Comparison of ENCODE assay signal across 8 cellular contexts in genomic region chr2:197209274-197209673, GRCh38.
DNase-seq lines count a peak whose midpoint lies in the region; ATAC-seq, FAIRE-seq and TF ChIP-seq lines count a peak whose summit lies in the region.

No MANE protein-coding gene starts in this region.

- H3K4me1 Mint-ChIP-seq in IgD-negative memory B cell (peaks cover 64 to 95% (median 88%) of the 10 kb centered on the region in 3 donors), progenitor cell of endocrine pancreas (ENCODE audit: low read depth) (peaks cover 13% of the 10 kb centered on the region)

- H3K79me2 ChIP-seq in DOHH2 (ENCODE audit: control insufficient read depth, low read length), result peaks cover 90% of the 10 kb centered on the region
- H3K79me2 ChIP-seq in GM12878 (ENCODE audit: control insufficient read depth, insufficient read depth, low read length), result peaks cover 95% of the 10 kb centered on the region
- no peaks in the 10 kb centered on the region for H3K79me2 ChIP-seq in neural cell (replicated peaks; ENCODE audit: insufficient read depth, low read length)

- H3K4me2 ChIP-seq in DOHH2 (ENCODE audit: low read length) (peak overlapping the region; percentile 86), GM12878 (ENCODE audit: control insufficient read depth, insufficient read depth) (peak overlapping the region; percentile 85), neural cell (ENCODE audit: low read length) (no peak overlapping the region)

- 0% methylated on average over 2 of the region's 2 CpGs for WGBS in GM12878 (ENCODE audit: insufficient coverage, insufficient replicate concordance, low lambda C conversion rate, missing lambda C conversion rate)

- peak overlapping the region; percentile 76 for H3K9ac ChIP-seq in GM12878 (ENCODE audit: control insufficient read depth, insufficient read depth, low read length)
- no peak overlapping the region for H3K9ac ChIP-seq in neural cell (ENCODE audit: low read length)

- H3K9me3 ChIP-seq in DOHH2 (ENCODE audit: control insufficient read depth, insufficient read depth, low read length) (no peaks in the 10 kb centered on the region), GM12878 (replicated peaks; ENCODE audit: control insufficient read depth, insufficient read depth, low read length) (no peaks in the 10 kb centered on the region), neural cell (ENCODE audit: low read length) (no peaks in the 10 kb centered on the region), A673 (ENCODE audit: low read depth, low read length, poor library complexity, severe bottlenecking) (no peaks in the 10 kb centered on the region)

- H3K36me3 ChIP-seq in DOHH2 (ENCODE audit: control insufficient read depth, low read length), result peaks cover 28% of the 10 kb centered on the region
- H3K36me3 ChIP-seq in GM12878 (ENCODE audit: control insufficient read depth in 2 of 2, insufficient read depth in 2 of 2, low read length in 1 of 2), result 0 out of 4 replicates have a peak, but pooled peaks cover 1 to 5% of the 10 kb centered on the region in 2 experiments
- no peaks in the 10 kb centered on the region for H3K36me3 ChIP-seq in neural cell (ENCODE audit: insufficient read depth, low read length)
- H3K36me3 ChIP-seq in A673 (ENCODE audit: insufficient read depth, low read length, poor library complexity, severe bottlenecking), result no peaks in the 10 kb centered on the region

- POLR2A ChIA-PET in GM12878 (lab: Charles Lee) (interaction anchor here (1.0 to 6.5 kb wide), 10 partner anchors 10 to 98 kb away, joined by 3 to 80 read pairs (median 5); partner anchors contain the start of gene ANKRD44), A673 (lab: Charles Lee; ENCODE audit: low non-redundant PET) (no interaction called here)

- intact Hi-C loops in GM12878 (cut with micrococcal nuclease; ENCODE audit: unreplicated experiment), result loop anchor here (2.0 kb wide), 1 partner anchor 50 kb away; no protein-coding TSS in a partner anchor
- intact Hi-C loops in A673 (cut with micrococcal nuclease; ENCODE audit: unreplicated experiment), result no loop called here

- TF ChIP-seq EP300 in GM12878 (IDR thresholded peaks at IDR 0.05; ENCODE audit: borderline replicate concordance in 1 of 2, control insufficient read depth in 1 of 2, low read depth in 2 of 2, low read length in 2 of 2) (no peak), neural cell (conservative IDR thresholded peaks at IDR 0.05; ENCODE audit: poor library complexity, severe bottlenecking) (no peak)

- H3K9me3 Mint-ChIP-seq in IgD-negative memory B cell (no peaks in the 10 kb centered on the region), progenitor cell of endocrine pancreas (ENCODE audit: low read depth) (no peaks in the 10 kb centered on the region)

- BruUV-seq in GM12878 (replicated peaks; lab: Mats Ljungman, UMichigan) (no TSS peak), A673 (replicated peaks; lab: Mats Ljungman, UMichigan) (no TSS peak)

- H3F3A ChIP-seq in DOHH2 (ENCODE audit: control insufficient read depth, insufficient read depth) (peaks cover 34% of the 10 kb centered on the region), neural cell (ENCODE audit: insufficient read depth, low read length, poor library complexity, severe bottlenecking) (no peaks in the 10 kb centered on the region)

- DNase-seq in GM12878 (ENCODE audit: low read depth, low spot score) (no peak), A673 (ENCODE audit: low spot score) (no peak), progenitor cell of endocrine pancreas (ENCODE audit: low spot score, unreplicated experiment) (no peak)
- no peak for DNase-seq in stimulated activated CD8-positive, alpha-beta memory T cell treated with anti-CD3 and anti-CD28 coated beads, Interleukin-4, amount 100 ng/mL, for 48 hours

- TF ChIP-seq POLR2A in GM12878 (IDR thresholded peaks at IDR 0.05; ENCODE audit: low read depth, low read length), result no peak

- CTCF ChIA-PET in GM12878 (lab: Yijun Ruan, JAX) (interaction anchor here (0.9 to 5.0 kb wide), 14 partner anchors 11 to 102 kb away, joined by 3 to 37 read pairs (median 4); partner anchors contain the start of gene ANKRD44), A673 (lab: Charles Lee) (no interaction called here)

- peaks cover 91% of the 10 kb centered on the region for H3K4me1 ChIP-seq in DOHH2 (ENCODE audit: control insufficient read depth, low read length)
- peaks cover 88% of the 10 kb centered on the region for H3K4me1 ChIP-seq in GM12878 (ENCODE audit: control insufficient read depth, insufficient read depth, low read length)
- no peaks in the 10 kb centered on the region for H3K4me1 ChIP-seq in A673 (ENCODE audit: insufficient read depth, low read length, poor library complexity, severe bottlenecking)

- in situ Hi-C loops in GM12878 (cut with MboI), result no loop called here

- peak overlapping the region; percentile 30; the same call in 1 of the 2 replicates for H2AFZ ChIP-seq in GM12878 (ENCODE audit: control insufficient read depth, low read depth, low read length)
- H2AFZ ChIP-seq in neural cell (ENCODE audit: low read depth, low read length), result no peak overlapping the region

- H3K27ac ChIP-seq in DOHH2 (ENCODE audit: low read depth, low read length) (peak overlapping the region; percentile 97), GM12878 (ENCODE audit: control insufficient read depth, insufficient read depth) (peak overlapping the region; percentile 97), neural cell (ENCODE audit: low read length) (peak overlapping the region; percentile 46), A673 (ENCODE audit: low read depth, low read length, poor library complexity, severe bottlenecking) (no peak overlapping the region)

- RAD21 ChIA-PET in GM12878 (lab: Charles Lee; ENCODE audit: unreplicated experiment), result interaction anchor here (1.2 to 18.1 kb wide), 11 partner anchors 11 to 93 kb away, joined by 3 to 408 read pairs (median 9); partner anchors contain the start of gene ANKRD44

- no peaks in the 10 kb centered on the region for H3K9me2 ChIP-seq in DOHH2 (replicated peaks; ENCODE audit: control insufficient read depth, low read length)
- H3K9me2 ChIP-seq in neural cell (ENCODE audit: insufficient read depth, low read length), result no peaks in the 10 kb centered on the region

- FAIRE-seq in GM12878 (lab: Jason Lieb, UNC), result no peak

- H4K20me1 ChIP-seq in DOHH2 (ENCODE audit: control insufficient read depth, insufficient read depth, low read depth, low read length) (no peaks in the 10 kb centered on the region), GM12878 (ENCODE audit: control insufficient read depth, insufficient read depth) (no peaks in the 10 kb centered on the region), neural cell (ENCODE audit: insufficient read depth) (no peaks in the 10 kb centered on the region)

- TF ChIP-seq CTCF in DOHH2 (IDR thresholded peaks at IDR 0.05; ENCODE audit: low read depth, low read length, poor library complexity, severe bottlenecking), result no peak
- TF ChIP-seq CTCF in GM12878 (IDR thresholded peaks at IDR 0.05 in 2 of 3, conservative IDR thresholded peaks at IDR 0.05 in 1 of 3; ENCODE audit: control insufficient read depth in 2 of 3, extremely low read depth in 1 of 3, insufficient read depth in 1 of 3, low read depth in 3 of 3, low read length in 3 of 3), result no peak
- no peak for TF ChIP-seq CTCF in neural cell (IDR thresholded peaks at IDR 0.05; ENCODE audit: poor library complexity, severe bottlenecking)
- TF ChIP-seq CTCF in A673 (conservative IDR thresholded peaks at IDR 0.05; ENCODE audit: low read depth, low read length), result no peak
- no peak for TF ChIP-seq CTCF in progenitor cell of endocrine pancreas (IDR thresholded peaks at IDR 0.05; ENCODE audit: unreplicated experiment)

- TF ChIP-seq RAD21 in GM12878 (IDR thresholded peaks at IDR 0.05; ENCODE audit: insufficient read depth, low read depth, low read length) (no peak), neural cell (conservative IDR thresholded peaks at IDR 0.05) (no peak)

- H3K27ac Mint-ChIP-seq in IgD-negative memory B cell (peak overlapping the region; percentile 86 to 95 (median 92)), progenitor cell of endocrine pancreas (no peak overlapping the region)

- ATAC-seq in GM12878 (peak; percentile 45), HG03521 (IDR thresholded peaks at IDR 0.05; ENCODE audit: unreplicated experiment) (no peak)

- H3K4me3 ChIP-seq in DOHH2 (ENCODE audit: low read length) (peak overlapping the region; percentile 69), GM12878 (peak overlapping the region; percentile 28; the same call in 1 of the 2 replicates), neural cell (ENCODE audit: low read length) (no peak overlapping the region), A673 (ENCODE audit: low read depth, low read length, poor library complexity, severe bottlenecking) (no peak overlapping the region)

- H3K27me3 ChIP-seq in DOHH2 (ENCODE audit: control insufficient read depth, low read length) (no peaks in the 10 kb centered on the region), GM12878 (replicated peaks in 1 of 2; ENCODE audit: control insufficient read depth in 2 of 2, insufficient read depth in 2 of 2, low read length in 1 of 2) (no peaks in the 10 kb centered on the region), neural cell (ENCODE audit: insufficient read depth, low read depth, low read length) (no peaks in the 10 kb centered on the region), A673 (replicated peaks; ENCODE audit: insufficient read depth, low read depth, low read length, poor library complexity) (no peaks in the 10 kb centered on the region)

- H3K36me3 Mint-ChIP-seq in IgD-negative memory B cell (peaks cover under 1% of the 10 kb centered on the region), progenitor cell of endocrine pancreas (ENCODE audit: insufficient read depth) (no peaks in the 10 kb centered on the region)

- SMC1A ChIA-PET in GM12878 (lab: Charles Lee; ENCODE audit: uncharacterized antibody, unreplicated experiment), result interaction anchor here (0.7 to 18.1 kb wide), 15 partner anchors 10 to 93 kb away, joined by 3 to 433 read pairs (median 14); partner anchors contain the start of gene ANKRD44

- H3K4me3 Mint-ChIP-seq in IgD-negative memory B cell (peak overlapping the region; percentile 63 to 93 (median 84)), progenitor cell of endocrine pancreas (ENCODE audit: low read depth) (no peak overlapping the region)

- H3K27me3 Mint-ChIP-seq in IgD-negative memory B cell (no peaks in the 10 kb centered on the region), progenitor cell of endocrine pancreas (no peaks in the 10 kb centered on the region)

TF ChIP-seq in GM12878, 131 proteins besides CTCF, POLR2A, EP300 and RAD21 (continues in another document):
- TF ChIP-seq SPI1 (IDR thresholded peaks at IDR 0.05; ENCODE audit: borderline replicate concordance, insufficient read depth, low read depth, low read length) (peak; percentile 25; the same call in 1 of the 2 replicates), NFYA (IDR thresholded peaks at IDR 0.05; ENCODE audit: borderline replicate concordance, low read depth, low read length) (no peak), SMARCA5 (IDR thresholded peaks at IDR 0.05) (0 out of 2 replicates have a peak, but pooled peaks have one; percentile 56)

TF ChIP-seq in neural cell, 6 proteins besides CTCF, POLR2A, EP300 and RAD21 (continues in another document):
- no peak for TF ChIP-seq SMC3 (conservative IDR thresholded peaks at IDR 0.05; ENCODE audit: poor library complexity)
- no peak for TF ChIP-seq POLR2AphosphoS5 (IDR thresholded peaks at IDR 0.05)
- no peak for TF ChIP-seq EZH2 (IDR thresholded peaks at IDR 0.05; ENCODE audit: borderline replicate concordance, insufficient read depth, low read length, poor library complexity, severe bottlenecking)
- no peak for TF ChIP-seq TAF1 (IDR thresholded peaks at IDR 0.05; ENCODE audit: low read depth)

Comparison
In these comparisons a context has a peak if more than half of its experiments do, and no peak if none do; other contexts are left out.
1. H3K4me3 ChIP-seq: peak in DOHH2 (single experiment) and GM12878 (single experiment); none in neural cell (single experiment) and A673 (single experiment).